1 cellular context compared by ENCODE assay signal in genomic region chr3:31995026-31995425, GRCh38. TPM values are rescaled to one million over a fixed set of nuclear protein-coding genes. Genes with fewer than 3 reads are reported as not detected.
"Had no signal": no experiment of that assay in that cellular context is flagged by ENCODE, and none has a peak within 500 bp of the region (broad histone marks: within the 10 kb centered on the region; RNA-seq: fewer than 3 reads in every experiment).

No MANE protein-coding gene starts in this region.

RNA-seq across cellular contexts. Expression of gene ZNF860, which starts 13.5 kb away (rescaled TPM):
- total RNA-seq: GM12878 had no signal
- polyA plus RNA-seq: GM12878 had no signal
